In the genomic region with DNA sequence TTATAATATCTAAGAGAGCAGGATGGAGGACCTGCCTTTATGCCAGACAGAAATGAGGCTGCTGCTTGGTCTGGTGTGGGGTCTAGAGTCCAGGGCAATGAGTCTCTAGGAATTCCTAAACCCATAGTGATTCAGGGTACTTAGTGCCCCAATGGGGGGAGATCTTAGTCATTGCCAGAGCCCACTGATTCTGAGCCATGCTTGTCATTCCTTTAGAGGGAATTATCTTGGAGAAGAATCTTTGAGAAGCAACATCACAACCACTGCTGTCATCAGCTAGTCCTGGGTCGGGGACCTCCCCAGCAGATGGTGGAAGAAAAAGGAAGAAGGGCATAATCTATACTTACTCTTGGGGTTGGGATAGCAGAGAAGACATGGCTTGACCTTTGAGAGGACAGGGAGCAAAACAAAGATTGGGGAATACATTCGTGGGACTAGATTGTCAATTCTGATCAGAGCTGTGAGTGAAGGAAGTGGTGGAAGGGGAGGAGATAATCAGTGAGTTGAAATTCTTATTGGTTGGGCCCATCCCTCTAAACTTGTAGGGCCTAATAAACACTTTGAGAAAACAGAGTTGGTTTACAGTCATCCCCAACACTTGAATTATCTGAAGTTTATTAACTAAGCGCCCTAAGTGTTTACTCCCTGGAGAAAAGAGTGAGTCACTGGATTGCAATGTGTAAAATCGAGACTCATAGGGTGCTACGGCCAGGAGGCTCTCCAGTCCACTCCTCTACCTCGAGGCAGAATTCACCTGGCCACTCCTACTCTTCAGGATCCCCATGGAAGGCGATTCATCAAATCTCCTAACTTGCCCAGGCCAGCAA, we compare ENCODE assay signal across 12 cellular contexts. TPM values are rescaled to one million over a fixed set of nuclear protein-coding genes. Genes with fewer than 3 reads are reported as not detected.
DNase-seq lines count a peak whose midpoint lies in the region; ATAC-seq, FAIRE-seq and TF ChIP-seq lines count a peak whose summit lies in the region.
"Had no signal": no experiment of that assay in that cellular context is flagged by ENCODE, and none has a peak within 500 bp of the region (broad histone marks: within the 10 kb centered on the region; RNA-seq: fewer than 3 reads in every experiment).

No MANE protein-coding gene starts in this region.

- H3K4me1 ChIP-seq in HepG2 (ENCODE audit: insufficient read depth, low read length) = no peaks in the 10 kb centered on the region
- H3K4me1 ChIP-seq: tibial nerve had no signal

- H3K4me2 ChIP-seq in HepG2 (ENCODE audit: low read depth, low read length) = no peak overlapping the region

- in situ Hi-C loops in ACHN (cut with HindIII; ENCODE audit: low pct_ligation_motif_present, low pct_unique_long_range_greater_than_20kb, low sequenced_read_pairs) (no loop called here), HepG2 (cut with HindIII; ENCODE audit: extremely low pct_ligation_motif_present, low pct_unique_long_range_greater_than_20kb) (no loop called here)

- FAIRE-seq in HepG2 (lab: Jason Lieb, UNC) = no peak

- intact Hi-C loops in HepG2 (cut with micrococcal nuclease; ENCODE audit: unreplicated experiment) = no loop called here
- intact Hi-C loops in head of caudate nucleus (cut with DNase I) = no loop called here

- no TSS peak for BruUV-seq in HepG2 (replicated peaks; lab: Mats Ljungman, UMichigan)

- H3K27ac ChIP-seq in HepG2 (ENCODE audit: extremely low read length, insufficient read depth, low read length) = no peak overlapping the region
- H3K27ac ChIP-seq: tibial nerve had no signal

- peaks cover 0 to 4% of the 10 kb centered on the region in 2 experiments; a peak in 2 of 5 replicates for H3K27me3 ChIP-seq in HepG2 (ENCODE audit: control insufficient read depth in 1 of 2, insufficient read depth in 2 of 2, low read length in 2 of 2)
- H3K27me3 ChIP-seq: tibial nerve had no signal

- TF ChIP-seq EP300 in HepG2 (IDR thresholded peaks at IDR 0.05; ENCODE audit: low read depth in 2 of 2, low read length in 2 of 2) (no peak), HepG2 (CRISPR knock-in tag; IDR thresholded peaks at IDR 0.05; ENCODE audit: borderline replicate concordance) (no peak)

- no peaks in the 10 kb centered on the region for H3K9me3 ChIP-seq in HepG2 (ENCODE audit: low read length)
- H3K9me3 ChIP-seq: tibial nerve had no signal

- peak; percentile 85 for DNase-seq in ACHN
- peak; percentile 97 for DNase-seq in NCI-H226
- peak; percentile 15 for DNase-seq in fibroblast of mammary gland (ENCODE audit: low read depth)
- DNase-seq in HepG2 (ENCODE audit: low spot score) = no peak
- no peak for DNase-seq in germinal center (ENCODE audit: low spot score)
- DNase-seq in head of caudate nucleus = no peak
- DNase-seq: DMS79, left colon, NCI-H510A had no signal

- no peaks in the 10 kb centered on the region for H4K20me1 ChIP-seq in HepG2 (ENCODE audit: insufficient read depth, low read length)

- no peak for TF ChIP-seq RAD21 in HepG2 (CRISPR knock-in tag; IDR thresholded peaks at IDR 0.05)

- TF ChIP-seq CTCF in fibroblast of mammary gland (conservative IDR thresholded peaks at IDR 0.05; ENCODE audit: control insufficient read depth, insufficient read depth, low read depth, low read length) (no peak), HepG2 (CRISPR knock-in tag; IDR thresholded peaks at IDR 0.05) (no peak)

- no peaks in the 10 kb centered on the region for H3K79me2 ChIP-seq in HepG2 (ENCODE audit: insufficient read depth, low read length)

- CTCF ChIA-PET in HepG2 (lab: Yijun Ruan, JAX; ENCODE audit: low intra/inter-chr PET ratio, low total read pairs) = no interaction called here

- POLR2A ChIA-PET in HepG2 (lab: Yijun Ruan, JAX) = no interaction called here

- TF ChIP-seq POLR2A in HepG2 (IDR thresholded peaks at IDR 0.05; ENCODE audit: insufficient read depth in 1 of 2, low read depth in 2 of 2, low read length in 2 of 2) = no peak

- H3K36me3 ChIP-seq in HepG2 (replicated peaks in 1 of 2; ENCODE audit: control insufficient read depth in 1 of 2, insufficient read depth in 2 of 2, low read length in 2 of 2) = no peaks in the 10 kb centered on the region
- H3K36me3 ChIP-seq: tibial nerve had no signal

- H3K4me3 ChIP-seq in fibroblast of mammary gland (ENCODE audit: control insufficient read depth, low read depth, low read length) = no peak overlapping the region
- H3K4me3 ChIP-seq in HepG2 (replicated peaks in 1 of 3; ENCODE audit: insufficient read depth in 1 of 3, low read depth in 2 of 3, low read length in 3 of 3) = no peak overlapping the region
- H3K4me3 ChIP-seq: tibial nerve had no signal

- no peak overlapping the region for H2AFZ ChIP-seq in HepG2 (ENCODE audit: low read length)

- WGBS in HepG2 (ENCODE audit: low lambda C conversion rate) = 2% methylated on average over 7 of the region's 7 CpGs

- no peak for ATAC-seq in HepG2
- ATAC-seq: left colon had no signal

- H3K9ac ChIP-seq in HepG2 (ENCODE audit: insufficient read depth, low read depth, low read length) = no peak overlapping the region

RNA-seq across cellular contexts. Expression of a gene that starts 3.0 kb away (rescaled TPM):
- total RNA-seq in HepG2 (2016; rRNA removed; fragmentation: Illumina TruSeq; extraction: Trizol) = not detected in 2 replicates
- not detected in 2 replicates for total RNA-seq in HepG2 (2016; cell fraction: cytosol; rRNA removed; fragmentation: Illumina TruSeq; extraction: Trizol; ENCODE audit: low read depth)
- not detected in 2 replicates for total RNA-seq in HepG2 (2016; cell fraction: insoluble cytoplasmic fraction; rRNA removed; fragmentation: Illumina TruSeq; extraction: Trizol)
- not detected in 2 replicates for total RNA-seq in HepG2 (2016; cell fraction: membrane; rRNA removed; fragmentation: Illumina TruSeq; extraction: Trizol)
- not detected in 2 replicates for total RNA-seq in HepG2 (2016; cell fraction: nucleus; rRNA removed; fragmentation: Illumina TruSeq; extraction: Trizol)
- not detected in 2 replicates for polyA plus RNA-seq in HepG2 (2011; rRNA removed)
- not detected in 2 replicates for polyA plus RNA-seq in HepG2 (2011; cell fraction: cytosol; rRNA removed)
- polyA plus RNA-seq in HepG2 (2011; cell fraction: nucleus; rRNA removed) = not detected in 2 replicates
- polyA plus RNA-seq in HepG2 (2012) = not detected in 2 replicates
- not detected in 2 replicates for polyA plus RNA-seq in HepG2 (2016; cell fraction: cytosol; fragmentation: Illumina TruSeq; extraction: Trizol; ENCODE audit: low read depth)
- not detected in 2 replicates for polyA plus RNA-seq in HepG2 (2016; cell fraction: insoluble cytoplasmic fraction; fragmentation: Illumina TruSeq; extraction: Trizol; ENCODE audit: low read depth)
- polyA plus RNA-seq in HepG2 (2016; cell fraction: membrane; fragmentation: Illumina TruSeq; extraction: Trizol; ENCODE audit: low read depth) = not detected in 2 replicates
- polyA plus RNA-seq in HepG2 (2016; cell fraction: nucleus; fragmentation: Illumina TruSeq; extraction: Trizol; ENCODE audit: insufficient read depth, low read depth) = not detected in 2 replicates
- not detected in 2 replicates for polyA minus RNA-seq in HepG2 (2011; rRNA and poly(A)+ RNA removed; ENCODE audit: low replicate concordance)
- polyA minus RNA-seq in HepG2 (2011; cell fraction: cytosol; rRNA and poly(A)+ RNA removed) = not detected in 2 replicates
- polyA minus RNA-seq in HepG2 (2011; cell fraction: nucleus; rRNA and poly(A)+ RNA removed) = not detected in 2 replicates
- total RNA-seq: left colon, neural crest cell, skeletal muscle tissue, tibial nerve had no signal

RNA-seq across cellular contexts. Expression of a gene that starts 15.0 kb away (rescaled TPM):
- not detected in 2 replicates for total RNA-seq in HepG2 (2016; rRNA removed; fragmentation: Illumina TruSeq; extraction: Trizol)
- total RNA-seq in HepG2 (2016; cell fraction: cytosol; rRNA removed; fragmentation: Illumina TruSeq; extraction: Trizol; ENCODE audit: low read depth) = not detected in 2 replicates
- not detected in 2 replicates for total RNA-seq in HepG2 (2016; cell fraction: insoluble cytoplasmic fraction; rRNA removed; fragmentation: Illumina TruSeq; extraction: Trizol)
- total RNA-seq in HepG2 (2016; cell fraction: membrane; rRNA removed; fragmentation: Illumina TruSeq; extraction: Trizol) = not detected in 2 replicates
- total RNA-seq in HepG2 (2016; cell fraction: nucleus; rRNA removed; fragmentation: Illumina TruSeq; extraction: Trizol) = not detected in 2 replicates
- not detected in 2 replicates for polyA plus RNA-seq in HepG2 (2011; rRNA removed)
- not detected in 2 replicates for polyA plus RNA-seq in HepG2 (2011; cell fraction: cytosol; rRNA removed)
- polyA plus RNA-seq in HepG2 (2011; cell fraction: nucleus; rRNA removed) = not detected in 2 replicates
- polyA plus RNA-seq in HepG2 (2012) = not detected in 2 replicates
- polyA plus RNA-seq in HepG2 (2016; cell fraction: cytosol; fragmentation: Illumina TruSeq; extraction: Trizol; ENCODE audit: low read depth) = not detected in 2 replicates
- not detected in 2 replicates for polyA plus RNA-seq in HepG2 (2016; cell fraction: insoluble cytoplasmic fraction; fragmentation: Illumina TruSeq; extraction: Trizol; ENCODE audit: low read depth)
- polyA plus RNA-seq in HepG2 (2016; cell fraction: membrane; fragmentation: Illumina TruSeq; extraction: Trizol; ENCODE audit: low read depth) = not detected in 2 replicates
- polyA plus RNA-seq in HepG2 (2016; cell fraction: nucleus; fragmentation: Illumina TruSeq; extraction: Trizol; ENCODE audit: insufficient read depth, low read depth) = not detected in 2 replicates
- polyA minus RNA-seq in HepG2 (2011; rRNA and poly(A)+ RNA removed; ENCODE audit: low replicate concordance) = not detected in 2 replicates
- polyA minus RNA-seq in HepG2 (2011; cell fraction: cytosol; rRNA and poly(A)+ RNA removed) = not detected in 2 replicates
- not detected in 2 replicates for polyA minus RNA-seq in HepG2 (2011; cell fraction: nucleus; rRNA and poly(A)+ RNA removed)
- total RNA-seq: left colon, neural crest cell, skeletal muscle tissue, tibial nerve had no signal

RNA-seq across cellular contexts. Expression of a gene that starts 21.7 kb away (rescaled TPM):
- total RNA-seq in HepG2 (2016; rRNA removed; fragmentation: Illumina TruSeq; extraction: Trizol) = not detected in 2 replicates
- not detected in 2 replicates for total RNA-seq in HepG2 (2016; cell fraction: cytosol; rRNA removed; fragmentation: Illumina TruSeq; extraction: Trizol; ENCODE audit: low read depth)
- total RNA-seq in HepG2 (2016; cell fraction: insoluble cytoplasmic fraction; rRNA removed; fragmentation: Illumina TruSeq; extraction: Trizol) = not detected in 2 replicates
- not detected in 2 replicates for total RNA-seq in HepG2 (2016; cell fraction: membrane; rRNA removed; fragmentation: Illumina TruSeq; extraction: Trizol)
- not detected in 2 replicates for total RNA-seq in HepG2 (2016; cell fraction: nucleus; rRNA removed; fragmentation: Illumina TruSeq; extraction: Trizol)
- polyA plus RNA-seq in HepG2 (2011; rRNA removed) = not detected in 2 replicates
- polyA plus RNA-seq in HepG2 (2011; cell fraction: cytosol; rRNA removed) = not detected in 2 replicates
- not detected in 2 replicates for polyA plus RNA-seq in HepG2 (2011; cell fraction: nucleus; rRNA removed)
- polyA plus RNA-seq in HepG2 (2012) = not detected in 2 replicates
- polyA plus RNA-seq in HepG2 (2016; cell fraction: cytosol; fragmentation: Illumina TruSeq; extraction: Trizol; ENCODE audit: low read depth) = not detected in 2 replicates
- not detected in 2 replicates for polyA plus RNA-seq in HepG2 (2016; cell fraction: insoluble cytoplasmic fraction; fragmentation: Illumina TruSeq; extraction: Trizol; ENCODE audit: low read depth)
- not detected in 2 replicates for polyA plus RNA-seq in HepG2 (2016; cell fraction: membrane; fragmentation: Illumina TruSeq; extraction: Trizol; ENCODE audit: low read depth)
- not detected in 2 replicates for polyA plus RNA-seq in HepG2 (2016; cell fraction: nucleus; fragmentation: Illumina TruSeq; extraction: Trizol; ENCODE audit: insufficient read depth, low read depth)
- polyA minus RNA-seq in HepG2 (2011; rRNA and poly(A)+ RNA removed; ENCODE audit: low replicate concordance) = not detected in 2 replicates
- polyA minus RNA-seq in HepG2 (2011; cell fraction: cytosol; rRNA and poly(A)+ RNA removed) = not detected in 2 replicates
- polyA minus RNA-seq in HepG2 (2011; cell fraction: nucleus; rRNA and poly(A)+ RNA removed) = not detected in 2 replicates
- total RNA-seq: left colon, neural crest cell, skeletal muscle tissue, tibial nerve had no signal

RNA-seq across cellular contexts. Expression of a gene that starts 35.2 kb away (rescaled TPM):
- total RNA-seq in HepG2 (2016; rRNA removed; fragmentation: Illumina TruSeq; extraction: Trizol) = not detected in 2 replicates
- total RNA-seq in HepG2 (2016; cell fraction: cytosol; rRNA removed; fragmentation: Illumina TruSeq; extraction: Trizol; ENCODE audit: low read depth) = not detected in 2 replicates
- total RNA-seq in HepG2 (2016; cell fraction: insoluble cytoplasmic fraction; rRNA removed; fragmentation: Illumina TruSeq; extraction: Trizol) = not detected in 2 replicates
- not detected in 2 replicates for total RNA-seq in HepG2 (2016; cell fraction: membrane; rRNA removed; fragmentation: Illumina TruSeq; extraction: Trizol)
- total RNA-seq in HepG2 (2016; cell fraction: nucleus; rRNA removed; fragmentation: Illumina TruSeq; extraction: Trizol) = not detected in 2 replicates
- polyA plus RNA-seq in HepG2 (2011; rRNA removed) = 0.09 TPM in 1 of 2 replicates, not detected in the other
- not detected in 2 replicates for polyA plus RNA-seq in HepG2 (2011; cell fraction: cytosol; rRNA removed)
- polyA plus RNA-seq in HepG2 (2011; cell fraction: nucleus; rRNA removed) = not detected in 2 replicates
- not detected in 2 replicates for polyA plus RNA-seq in HepG2 (2012)
- not detected in 2 replicates for polyA plus RNA-seq in HepG2 (2016; cell fraction: cytosol; fragmentation: Illumina TruSeq; extraction: Trizol; ENCODE audit: low read depth)
- not detected in 2 replicates for polyA plus RNA-seq in HepG2 (2016; cell fraction: insoluble cytoplasmic fraction; fragmentation: Illumina TruSeq; extraction: Trizol; ENCODE audit: low read depth)
- polyA plus RNA-seq in HepG2 (2016; cell fraction: membrane; fragmentation: Illumina TruSeq; extraction: Trizol; ENCODE audit: low read depth) = not detected in 2 replicates
- polyA plus RNA-seq in HepG2 (2016; cell fraction: nucleus; fragmentation: Illumina TruSeq; extraction: Trizol; ENCODE audit: insufficient read depth, low read depth) = not detected in 2 replicates
- not detected in 2 replicates for polyA minus RNA-seq in HepG2 (2011; rRNA and poly(A)+ RNA removed; ENCODE audit: low replicate concordance)
- not detected in 2 replicates for polyA minus RNA-seq in HepG2 (2011; cell fraction: cytosol; rRNA and poly(A)+ RNA removed)
- polyA minus RNA-seq in HepG2 (2011; cell fraction: nucleus; rRNA and poly(A)+ RNA removed) = not detected in 2 replicates
- total RNA-seq: left colon, neural crest cell had no signal

RNA-seq across cellular contexts. Expression of a gene that starts 49.9 kb away (rescaled TPM):
- not detected in 2 replicates for total RNA-seq in HepG2 (2016; rRNA removed; fragmentation: Illumina TruSeq; extraction: Trizol)
- not detected in 2 replicates for total RNA-seq in HepG2 (2016; cell fraction: cytosol; rRNA removed; fragmentation: Illumina TruSeq; extraction: Trizol; ENCODE audit: low read depth)
- total RNA-seq in HepG2 (2016; cell fraction: insoluble cytoplasmic fraction; rRNA removed; fragmentation: Illumina TruSeq; extraction: Trizol) = not detected in 2 replicates
- not detected in 2 replicates for total RNA-seq in HepG2 (2016; cell fraction: membrane; rRNA removed; fragmentation: Illumina TruSeq; extraction: Trizol)
- total RNA-seq in HepG2 (2016; cell fraction: nucleus; rRNA removed; fragmentation: Illumina TruSeq; extraction: Trizol) = not detected in 2 replicates
- not detected in 2 replicates for polyA plus RNA-seq in HepG2 (2011; rRNA removed)
- not detected in 2 replicates for polyA plus RNA-seq in HepG2 (2011; cell fraction: cytosol; rRNA removed)
- polyA plus RNA-seq in HepG2 (2011; cell fraction: nucleus; rRNA removed) = not detected in 2 replicates
- polyA plus RNA-seq in HepG2 (2012) = not detected in 2 replicates
- polyA plus RNA-seq in HepG2 (2016; cell fraction: cytosol; fragmentation: Illumina TruSeq; extraction: Trizol; ENCODE audit: low read depth) = not detected in 2 replicates
- not detected in 2 replicates for polyA plus RNA-seq in HepG2 (2016; cell fraction: insoluble cytoplasmic fraction; fragmentation: Illumina TruSeq; extraction: Trizol; ENCODE audit: low read depth)
- polyA plus RNA-seq in HepG2 (2016; cell fraction: membrane; fragmentation: Illumina TruSeq; extraction: Trizol; ENCODE audit: low read depth) = not detected in 2 replicates
- not detected in 2 replicates for polyA plus RNA-seq in HepG2 (2016; cell fraction: nucleus; fragmentation: Illumina TruSeq; extraction: Trizol; ENCODE audit: insufficient read depth, low read depth)
- polyA minus RNA-seq in HepG2 (2011; rRNA and poly(A)+ RNA removed; ENCODE audit: low replicate concordance) = 0.05 TPM in 1 of 2 replicates, not detected in the other
- polyA minus RNA-seq in HepG2 (2011; cell fraction: cytosol; rRNA and poly(A)+ RNA removed) = not detected in 2 replicates
- polyA minus RNA-seq in HepG2 (2011; cell fraction: nucleus; rRNA and poly(A)+ RNA removed) = not detected in 2 replicates
- total RNA-seq: left colon, neural crest cell, skeletal muscle tissue had no signal

Comparison
In these comparisons a context has a peak if more than half of its experiments do, and no peak if none do; other contexts are left out.
1. DNase-seq: peak in ACHN (single experiment), NCI-H226 (single experiment) and fibroblast of mammary gland (single experiment); none in HepG2 (single experiment), germinal center (single experiment) and head of caudate nucleus (0 of 42).